ENCODE assay signal across 8 cellular contexts in genomic region chr1:120341756-120342155, GRCh38.
A peak's percentile ranks its signal among the peaks of the same experiment; 100 is the strongest.
DNase-seq lines count a peak whose midpoint lies in the region; ATAC-seq and TF ChIP-seq lines count a peak whose summit lies in the region.
"Not testable (repeated sequence)": the region's sequence is repeated elsewhere in the genome, so short reads cannot be mapped to it uniquely, and the experiment has no call there.

No MANE protein-coding gene starts in this region.

- not testable (repeated sequence) for DNase-seq in AG04449 (ENCODE audit: low read depth, low spot score); H9; Panc1 (ENCODE audit: low read depth, low spot score)
- peak; percentile 43 for DNase-seq in activated CD8-positive, alpha-beta memory T cell treated with anti-CD3 and anti-CD28 coated beads, Interleukin-2, amount 50 U/mL, for 48 hours
- peak; percentile 38 to 45 for DNase-seq in cardiac fibroblast (ENCODE audit: low read depth in 2 of 2)
- peak; percentile 17 to 69 for DNase-seq in cardiac muscle cell (ENCODE audit: low read depth in 1 of 2, low spot score in 1 of 2)
- DNase-seq in mucosa of descending colon: peak in 2 of 3 donors; percentile 19 to 34

- H3K79me1 ChIP-seq in H9 (ENCODE audit: insufficient read depth, low read depth, low read length, poor library complexity, severe bottlenecking): not testable (repeated sequence)

- not testable (repeated sequence) for H3K4ac ChIP-seq in H9 (ENCODE audit: low read depth, low read length)

- H3K18ac ChIP-seq in H9 (ENCODE audit: insufficient read length, low read depth, low read length): not testable (repeated sequence)

- H3K79me2 ChIP-seq in H9 (ENCODE audit: insufficient read depth, low read length): not testable (repeated sequence)

- H3K36me3 ChIP-seq in Panc1 (ENCODE audit: control insufficient read depth, insufficient read depth, low read length); cardiac muscle cell; mucosa of descending colon (ENCODE audit: low read depth); skeletal muscle tissue (ENCODE audit: control insufficient read depth in 3 of 3, insufficient read depth in 3 of 3, low read length in 3 of 3): not testable (repeated sequence)

- H2AFZ ChIP-seq in H9 (ENCODE audit: low read length): not testable (repeated sequence)

- peak overlapping the region; percentile 59 for H3K4me3 ChIP-seq in AG04449 (ENCODE audit: low read depth, low read length)
- H3K4me3 ChIP-seq in Panc1 (ENCODE audit: low read depth in 2 of 2, low read length in 2 of 2): peak overlapping the region; percentile 35 to 55
- H3K4me3 ChIP-seq in cardiac fibroblast (replicated peaks in 1 of 2; ENCODE audit: low read depth in 2 of 2, low read length in 2 of 2): peak overlapping the region; percentile 44 to 57
- peak overlapping the region; percentile 41 for H3K4me3 ChIP-seq in cardiac muscle cell
- H3K4me3 ChIP-seq in mucosa of descending colon: not testable (repeated sequence)
- peak overlapping the region; percentile 38 to 61 (median 56) for H3K4me3 ChIP-seq in skeletal muscle tissue (ENCODE audit: low read length in 3 of 3)

- WGBS in H9 (ENCODE audit: extremely low coverage, insufficient read length, low lambda C conversion rate): no CpG with 5 or more reads among the region's 24 CpGs

- TF ChIP-seq CTCF in AG04449 (IDR thresholded peaks at IDR 0.05; ENCODE audit: insufficient read depth, low read length, missing control alignments); H9 (conservative IDR thresholded peaks at IDR 0.05); Panc1 (IDR thresholded peaks at IDR 0.05); cardiac fibroblast (IDR thresholded peaks at IDR 0.05; ENCODE audit: low read depth, low read length); cardiac muscle cell (IDR thresholded peaks at IDR 0.05; ENCODE audit: low read depth, low read length); mucosa of descending colon (IDR thresholded peaks at IDR 0.05): not testable (repeated sequence)

- H3K4me3 Mint-ChIP-seq in H9: peak overlapping the region; percentile 63 to 77

- H3K4me1 Mint-ChIP-seq in H9: not testable (repeated sequence)

- not testable (repeated sequence) for H3T11ph ChIP-seq in H9 (ENCODE audit: low read length)

- not testable (repeated sequence) for H2BK20ac ChIP-seq in H9 (ENCODE audit: low read depth, low read length, poor library complexity, severe bottlenecking)

- BruUV-seq in Panc1 (replicated peaks; lab: Mats Ljungman, UMichigan): TSS peak; percentile 88

- ATAC-seq in Panc1, mucosa of descending colon: not testable (repeated sequence)

- not testable (repeated sequence) for H2BK12ac ChIP-seq in H9 (ENCODE audit: insufficient read length, low read depth, low read length)

- not testable (repeated sequence) for H3K23me2 ChIP-seq in H9 (ENCODE audit: insufficient read length, low read depth, low read length, poor library complexity, severe bottlenecking)

- H3K9ac ChIP-seq in H9 (ENCODE audit: extremely low read depth, insufficient read length, low read length): not testable (repeated sequence)
- peak overlapping the region in 2 of 3 donors; percentile 25 to 45 for H3K9ac ChIP-seq in skeletal muscle tissue (ENCODE audit: low read depth in 1 of 3, low read length in 3 of 3)

- H3K9me3 ChIP-seq in H9 (ENCODE audit: control insufficient read depth, low read depth, low read length); Panc1 (ENCODE audit: control insufficient read depth, insufficient read depth, low read depth, low read length); cardiac muscle cell (ENCODE audit: low read depth); mucosa of descending colon; skeletal muscle tissue (ENCODE audit: control insufficient read depth in 3 of 3, low read length in 3 of 3): not testable (repeated sequence)

- H3K4me1 ChIP-seq in H9 (ENCODE audit: insufficient read depth, low read length); Panc1 (ENCODE audit: control insufficient read depth, insufficient read depth, low read length); cardiac muscle cell (ENCODE audit: low read depth); mucosa of descending colon (ENCODE audit: low read depth); skeletal muscle tissue (ENCODE audit: control insufficient read depth in 3 of 3, insufficient read depth in 3 of 3, low read length in 3 of 3): not testable (repeated sequence)

- H2BK15ac ChIP-seq in H9 (ENCODE audit: low read depth, low read length): not testable (repeated sequence)

- H3K14ac ChIP-seq in H9 (ENCODE audit: insufficient read depth, low read length): not testable (repeated sequence)

- H3K27me3 ChIP-seq in H9 (ENCODE audit: insufficient read depth, low read length); Panc1 (ENCODE audit: control insufficient read depth, insufficient read depth, low read length); cardiac muscle cell; skeletal muscle tissue (ENCODE audit: control insufficient read depth in 3 of 3, insufficient read depth in 3 of 3, low read length in 3 of 3): not testable (repeated sequence)

- H3K27ac ChIP-seq in H9 (ENCODE audit: insufficient read length, low read depth, low read length); Panc1 (ENCODE audit: low read length); cardiac muscle cell; skeletal muscle tissue (ENCODE audit: low read depth, low read length): not testable (repeated sequence)

- intact Hi-C loops in Panc1 (cut with micrococcal nuclease; ENCODE audit: unreplicated experiment); mucosa of descending colon (cut with DNase I, micrococcal nuclease): not testable (repeated sequence)

- H3K4me2 ChIP-seq in H9 (ENCODE audit: insufficient read depth, insufficient read length, low read length): not testable (repeated sequence)

- not testable (repeated sequence) for H2BK120ac ChIP-seq in H9 (ENCODE audit: low read depth, low read length, poor library complexity, severe bottlenecking)

- not testable (repeated sequence) for H3K27me3 Mint-ChIP-seq in H9 (ENCODE audit: low read depth)

- H2BK5ac ChIP-seq in H9 (ENCODE audit: insufficient read length, low read length): not testable (repeated sequence)

- H3K9me3 Mint-ChIP-seq in H9: not testable (repeated sequence)

- H3K27ac Mint-ChIP-seq in H9: not testable (repeated sequence)

- CTCF ChIA-PET in AG04449 (lab: Yijun Ruan, JAX); Panc1 (lab: Charles Lee): not testable (repeated sequence)

- not testable (repeated sequence) for H3K36me3 Mint-ChIP-seq in H9 (ENCODE audit: insufficient read depth in 1 of 3, low read depth in 3 of 3)

- H4K8ac ChIP-seq in H9 (replicated peaks; ENCODE audit: insufficient read length, low read depth, low read length): not testable (repeated sequence)

- POLR2A ChIA-PET in AG04449 (lab: Yijun Ruan, JAX); Panc1 (lab: Charles Lee): not testable (repeated sequence)

- not testable (repeated sequence) for H3K23ac ChIP-seq in H9 (ENCODE audit: insufficient read length, low read depth, low read length)

- not testable (repeated sequence) for H3K56ac ChIP-seq in H9 (ENCODE audit: insufficient read length, low read depth, low read length)

- in situ Hi-C loops in Panc1 (cut with HindIII; ENCODE audit: low pct_unique_long_range_greater_than_20kb, low sequenced_read_pairs): not testable (repeated sequence)

- not testable (repeated sequence) for H4K5ac ChIP-seq in H9 (ENCODE audit: insufficient read length, low read depth, low read length)

- H4K20me1 ChIP-seq in H9 (ENCODE audit: control insufficient read depth, insufficient read depth, insufficient read length): not testable (repeated sequence)

- not testable (repeated sequence) for H2AK5ac ChIP-seq in H9 (ENCODE audit: insufficient read length, low read length)

- H4K91ac ChIP-seq in H9 (ENCODE audit: insufficient read length, low read depth, low read length): not testable (repeated sequence)
